1 cellular context compared by ENCODE assay signal in genomic region chr3:46085421-46086082, GRCh38.
TF ChIP-seq lines count a peak whose summit lies in the region.

No MANE protein-coding gene starts in this region.

TF ChIP-seq in GM23338, 12 proteins besides CTCF, POLR2A, EP300 and RAD21:
- TF ChIP-seq, protein P1, sequence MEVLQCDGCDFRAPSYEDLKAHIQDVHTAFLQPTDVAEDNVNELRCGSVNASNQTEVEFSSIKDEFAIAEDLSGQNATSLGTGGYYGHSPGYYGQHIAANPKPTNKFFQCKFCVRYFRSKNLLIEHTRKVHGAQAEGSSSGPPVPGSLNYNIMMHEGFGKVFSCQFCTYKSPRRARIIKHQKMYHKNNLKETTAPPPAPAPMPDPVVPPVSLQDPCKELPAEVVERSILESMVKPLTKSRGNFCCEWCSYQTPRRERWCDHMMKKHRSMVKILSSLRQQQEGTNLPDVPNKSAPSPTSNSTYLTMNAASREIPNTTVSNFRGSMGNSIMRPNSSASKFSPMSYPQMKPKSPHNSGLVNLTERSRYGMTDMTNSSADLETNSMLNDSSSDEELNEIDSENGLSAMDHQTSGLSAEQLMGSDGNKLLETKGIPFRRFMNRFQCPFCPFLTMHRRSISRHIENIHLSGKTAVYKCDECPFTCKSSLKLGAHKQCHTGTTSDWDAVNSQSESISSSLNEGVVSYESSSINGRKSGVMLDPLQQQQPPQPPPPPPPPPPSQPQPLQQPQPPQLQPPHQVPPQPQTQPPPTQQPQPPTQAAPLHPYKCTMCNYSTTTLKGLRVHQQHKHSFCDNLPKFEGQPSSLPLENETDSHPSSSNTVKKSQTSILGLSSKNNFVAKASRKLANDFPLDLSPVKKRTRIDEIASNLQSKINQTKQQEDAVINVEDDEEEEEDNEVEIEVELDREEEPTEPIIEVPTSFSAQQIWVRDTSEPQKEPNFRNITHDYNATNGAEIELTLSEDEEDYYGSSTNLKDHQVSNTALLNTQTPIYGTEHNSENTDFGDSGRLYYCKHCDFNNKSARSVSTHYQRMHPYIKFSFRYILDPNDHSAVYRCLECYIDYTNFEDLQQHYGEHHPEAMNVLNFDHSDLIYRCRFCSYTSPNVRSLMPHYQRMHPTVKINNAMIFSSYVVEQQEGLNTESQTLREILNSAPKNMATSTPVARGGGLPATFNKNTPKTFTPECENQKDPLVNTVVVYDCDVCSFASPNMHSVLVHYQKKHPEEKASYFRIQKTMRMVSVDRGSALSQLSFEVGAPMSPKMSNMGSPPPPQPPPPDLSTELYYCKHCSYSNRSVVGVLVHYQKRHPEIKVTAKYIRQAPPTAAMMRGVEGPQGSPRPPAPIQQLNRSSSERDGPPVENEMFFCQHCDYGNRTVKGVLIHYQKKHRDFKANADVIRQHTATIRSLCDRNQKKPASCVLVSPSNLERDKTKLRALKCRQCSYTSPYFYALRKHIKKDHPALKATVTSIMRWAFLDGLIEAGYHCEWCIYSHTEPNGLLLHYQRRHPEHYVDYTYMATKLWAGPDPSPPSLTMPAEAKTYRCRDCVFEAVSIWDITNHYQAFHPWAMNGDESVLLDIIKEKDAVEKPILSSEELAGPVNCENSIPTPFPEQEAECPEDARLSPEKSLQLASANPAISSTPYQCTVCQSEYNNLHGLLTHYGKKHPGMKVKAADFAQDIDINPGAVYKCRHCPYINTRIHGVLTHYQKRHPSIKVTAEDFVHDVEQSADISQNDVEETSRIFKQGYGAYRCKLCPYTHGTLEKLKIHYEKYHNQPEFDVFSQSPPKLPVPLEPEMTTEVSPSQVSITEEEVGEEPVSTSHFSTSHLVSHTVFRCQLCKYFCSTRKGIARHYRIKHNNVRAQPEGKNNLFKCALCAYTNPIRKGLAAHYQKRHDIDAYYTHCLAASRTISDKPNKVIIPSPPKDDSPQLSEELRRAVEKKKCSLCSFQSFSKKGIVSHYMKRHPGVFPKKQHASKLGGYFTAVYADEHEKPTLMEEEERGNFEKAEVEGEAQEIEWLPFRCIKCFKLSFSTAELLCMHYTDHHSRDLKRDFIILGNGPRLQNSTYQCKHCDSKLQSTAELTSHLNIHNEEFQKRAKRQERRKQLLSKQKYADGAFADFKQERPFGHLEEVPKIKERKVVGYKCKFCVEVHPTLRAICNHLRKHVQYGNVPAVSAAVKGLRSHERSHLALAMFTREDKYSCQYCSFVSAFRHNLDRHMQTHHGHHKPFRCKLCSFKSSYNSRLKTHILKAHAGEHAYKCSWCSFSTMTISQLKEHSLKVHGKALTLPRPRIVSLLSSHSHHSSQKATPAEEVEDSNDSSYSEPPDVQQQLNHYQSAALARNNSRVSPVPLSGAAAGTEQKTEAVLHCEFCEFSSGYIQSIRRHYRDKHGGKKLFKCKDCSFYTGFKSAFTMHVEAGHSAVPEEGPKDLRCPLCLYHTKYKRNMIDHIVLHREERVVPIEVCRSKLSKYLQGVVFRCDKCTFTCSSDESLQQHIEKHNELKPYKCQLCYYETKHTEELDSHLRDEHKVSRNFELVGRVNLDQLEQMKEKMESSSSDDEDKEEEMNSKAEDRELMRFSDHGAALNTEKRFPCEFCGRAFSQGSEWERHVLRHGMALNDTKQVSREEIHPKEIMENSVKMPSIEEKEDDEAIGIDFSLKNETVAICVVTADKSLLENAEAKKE (CRISPR knock-in tag; IDR thresholded peaks at IDR 0.05) = no peak
- TF ChIP-seq ETS1 (IDR thresholded peaks at IDR 0.05) (no peak), CREB1 (CRISPR knock-in tag; IDR thresholded peaks at IDR 0.05; ENCODE audit: low read depth) (no peak), NANOG (IDR thresholded peaks at IDR 0.05; ENCODE audit: borderline replicate concordance) (no peak), JUNB (IDR thresholded peaks at IDR 0.05; ENCODE audit: unreplicated experiment) (no peak), POLR2AphosphoS5 (IDR thresholded peaks at IDR 0.05; ENCODE audit: low read depth) (no peak), ZNF114 (CRISPR knock-in tag; IDR thresholded peaks at IDR 0.05) (no peak), EZH2phosphoT487 (IDR thresholded peaks at IDR 0.05; ENCODE audit: unreplicated experiment) (no peak)
- TF ChIP-seq, protein P2, sequence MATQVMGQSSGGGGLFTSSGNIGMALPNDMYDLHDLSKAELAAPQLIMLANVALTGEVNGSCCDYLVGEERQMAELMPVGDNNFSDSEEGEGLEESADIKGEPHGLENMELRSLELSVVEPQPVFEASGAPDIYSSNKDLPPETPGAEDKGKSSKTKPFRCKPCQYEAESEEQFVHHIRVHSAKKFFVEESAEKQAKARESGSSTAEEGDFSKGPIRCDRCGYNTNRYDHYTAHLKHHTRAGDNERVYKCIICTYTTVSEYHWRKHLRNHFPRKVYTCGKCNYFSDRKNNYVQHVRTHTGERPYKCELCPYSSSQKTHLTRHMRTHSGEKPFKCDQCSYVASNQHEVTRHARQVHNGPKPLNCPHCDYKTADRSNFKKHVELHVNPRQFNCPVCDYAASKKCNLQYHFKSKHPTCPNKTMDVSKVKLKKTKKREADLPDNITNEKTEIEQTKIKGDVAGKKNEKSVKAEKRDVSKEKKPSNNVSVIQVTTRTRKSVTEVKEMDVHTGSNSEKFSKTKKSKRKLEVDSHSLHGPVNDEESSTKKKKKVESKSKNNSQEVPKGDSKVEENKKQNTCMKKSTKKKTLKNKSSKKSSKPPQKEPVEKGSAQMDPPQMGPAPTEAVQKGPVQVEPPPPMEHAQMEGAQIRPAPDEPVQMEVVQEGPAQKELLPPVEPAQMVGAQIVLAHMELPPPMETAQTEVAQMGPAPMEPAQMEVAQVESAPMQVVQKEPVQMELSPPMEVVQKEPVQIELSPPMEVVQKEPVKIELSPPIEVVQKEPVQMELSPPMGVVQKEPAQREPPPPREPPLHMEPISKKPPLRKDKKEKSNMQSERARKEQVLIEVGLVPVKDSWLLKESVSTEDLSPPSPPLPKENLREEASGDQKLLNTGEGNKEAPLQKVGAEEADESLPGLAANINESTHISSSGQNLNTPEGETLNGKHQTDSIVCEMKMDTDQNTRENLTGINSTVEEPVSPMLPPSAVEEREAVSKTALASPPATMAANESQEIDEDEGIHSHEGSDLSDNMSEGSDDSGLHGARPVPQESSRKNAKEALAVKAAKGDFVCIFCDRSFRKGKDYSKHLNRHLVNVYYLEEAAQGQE (IDR thresholded peaks at IDR 0.05; ENCODE audit: unreplicated experiment) = no peak
TF ChIP-seq in GM23338: peak in this region for 0.
